In the genomic region with DNA sequence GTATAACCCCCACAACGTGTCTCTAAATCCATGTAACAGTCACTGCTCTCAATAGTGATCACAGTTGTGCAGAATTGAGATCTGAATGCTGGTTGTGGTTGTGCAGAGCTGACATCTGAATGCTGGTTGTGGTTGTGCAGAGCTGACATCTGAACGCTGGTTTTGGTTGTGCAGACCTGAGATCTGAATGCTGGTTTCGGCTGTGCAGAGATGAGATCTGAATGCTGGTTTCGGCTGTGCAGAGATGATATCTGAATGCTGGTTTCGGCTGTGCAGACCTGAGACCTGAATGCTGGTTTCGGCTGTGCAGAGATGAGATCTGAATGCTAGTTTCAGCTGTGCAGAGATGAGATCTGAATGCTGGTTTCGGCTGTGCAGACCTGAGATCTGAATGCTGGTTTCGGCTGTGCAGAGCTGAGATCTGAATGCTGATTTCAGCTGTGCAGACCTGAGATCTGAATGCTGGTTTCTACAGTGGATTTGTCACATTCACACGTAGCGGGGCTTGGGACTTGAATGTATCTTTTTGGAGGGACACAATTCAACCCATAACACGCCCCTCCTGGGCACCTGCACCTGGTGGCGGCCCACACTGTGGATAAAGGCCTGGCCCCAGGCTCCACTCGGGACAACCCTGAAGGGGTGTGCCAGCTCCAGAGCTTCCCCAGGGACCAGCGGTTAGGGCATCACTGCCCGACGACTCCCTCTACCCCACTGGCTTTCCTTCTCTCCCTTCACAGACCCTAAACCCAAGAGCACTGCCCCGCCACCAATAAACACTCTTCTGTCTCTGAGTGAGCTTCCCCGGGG, we compare ENCODE assay signal across 13 cellular contexts. TPM values are rescaled to one million over a fixed set of nuclear protein-coding genes. Genes with fewer than 3 reads are reported as not detected.
A peak's percentile ranks its signal among the peaks of the same experiment; 100 is the strongest.
DNase-seq lines count a peak whose midpoint lies in the region; ATAC-seq and TF ChIP-seq lines count a peak whose summit lies in the region.
"Had no signal": no experiment of that assay in that cellular context is flagged by ENCODE, and none has a peak within 500 bp of the region (broad histone marks: within the 10 kb centered on the region; RNA-seq: fewer than 3 reads in every experiment).

No MANE protein-coding gene starts in this region.

- no CpG with 5 or more reads among the region's 18 CpGs for WGBS in trophoblast cell (ENCODE audit: extremely low coverage, insufficient coverage, insufficient read length)

- peak overlapping the region; percentile 8 for H2BK120ac ChIP-seq in trophoblast cell (ENCODE audit: insufficient read depth, low read length, poor library complexity)

- H3K4me3 ChIP-seq in GM12865 (ENCODE audit: low read depth, low read length): no peak overlapping the region
- H3K4me3 ChIP-seq in trophoblast cell (ENCODE audit: low read depth, low read length): no peak overlapping the region
- H3K4me3 ChIP-seq: heart left ventricle, upper lobe of left lung had no signal

- no peak overlapping the region for H3K4me3 Mint-ChIP-seq in HFFc6

- no peak for TF ChIP-seq CTCF in GM12865 (IDR thresholded peaks at IDR 0.05; ENCODE audit: insufficient read depth, low read depth, low read length, missing control alignments)
- no peak for TF ChIP-seq CTCF in HFFc6 (IDR thresholded peaks at IDR 0.05)

- H4K8ac ChIP-seq in trophoblast cell (ENCODE audit: low read depth, low read length): peak overlapping the region; percentile 14

- peak overlapping the region; percentile 22 for H4K91ac ChIP-seq in trophoblast cell (ENCODE audit: low read depth, low read length)

- no peak overlapping the region for H2BK12ac ChIP-seq in trophoblast cell (ENCODE audit: low read length)

- peak overlapping the region; percentile 42 for H3K27ac ChIP-seq in trophoblast cell (ENCODE audit: low read depth, low read length)
- H3K27ac ChIP-seq: heart left ventricle, upper lobe of left lung had no signal

- H3K9ac ChIP-seq in trophoblast cell (ENCODE audit: low read length): no peak overlapping the region

- peaks cover 4% of the 10 kb centered on the region for H3K9me3 ChIP-seq in trophoblast cell (ENCODE audit: insufficient read depth, low read depth, low read length)
- H3K9me3 ChIP-seq: Caco-2, heart left ventricle, upper lobe of left lung had no signal

- DNase-seq in GM12865 (ENCODE audit: low read depth) (peak; percentile 96), trophoblast cell (peak; percentile 80 to 90), HFFc6 (no peak), NCI-H526 (lab: John Stamatoyannopoulos, UW) (no peak), foreskin melanocyte (no peak)
- DNase-seq in activated T-cell treated with anti-CD3 and anti-CD28 coated beads, Interleukin-2, amount 50 U/mL, for 48 hours: peak; percentile 29 to 43
- DNase-seq: amniotic stem cell, Caco-2, heart left ventricle, upper lobe of left lung had no signal

- H3K79me1 ChIP-seq in trophoblast cell (ENCODE audit: low read length): no peaks in the 10 kb centered on the region

- no peak overlapping the region for H3K18ac ChIP-seq in trophoblast cell (ENCODE audit: low read length)

- no peak overlapping the region for H3K4ac ChIP-seq in trophoblast cell (ENCODE audit: low read depth, low read length)

- H3K27me3 Mint-ChIP-seq in HFFc6 (ENCODE audit: insufficient read depth): peaks cover 19% of the 10 kb centered on the region

- no peaks in the 10 kb centered on the region for H3K4me1 Mint-ChIP-seq in HFFc6 (ENCODE audit: low read depth)

- no peaks in the 10 kb centered on the region for H3K36me3 ChIP-seq in trophoblast cell (ENCODE audit: control insufficient read depth in 1 of 2, insufficient read depth in 2 of 2, low read length in 2 of 2)
- H3K36me3 ChIP-seq: heart left ventricle, upper lobe of left lung had no signal

- H3K23ac ChIP-seq in trophoblast cell (ENCODE audit: low read length): no peak overlapping the region

- H3K4me2 ChIP-seq in trophoblast cell (ENCODE audit: low read length): no peak overlapping the region

- no peaks in the 10 kb centered on the region for H3K27me3 ChIP-seq in trophoblast cell (ENCODE audit: insufficient read depth, low read length)
- H3K27me3 ChIP-seq: upper lobe of left lung had no signal

- H3K9me3 Mint-ChIP-seq in HFFc6: no peaks in the 10 kb centered on the region

- H3K36me3 Mint-ChIP-seq in HFFc6 (ENCODE audit: low read depth): no peaks in the 10 kb centered on the region

- H3K27ac Mint-ChIP-seq in HFFc6: no peak overlapping the region
- H3K27ac Mint-ChIP-seq: progenitor cell of endocrine pancreas had no signal

- no peak overlapping the region for H2AFZ ChIP-seq in trophoblast cell (ENCODE audit: insufficient read depth, low read length, poor library complexity)

- H3K14ac ChIP-seq in trophoblast cell (ENCODE audit: low read length): no peak overlapping the region

- H2BK5ac ChIP-seq in trophoblast cell (ENCODE audit: low read depth, low read length, poor library complexity): no peak overlapping the region

- ATAC-seq in GM21360 (IDR thresholded peaks at IDR 0.05; ENCODE audit: unreplicated experiment) (peak; percentile 58), HG02798 (IDR thresholded peaks at IDR 0.05; ENCODE audit: poor library complexity, unreplicated experiment) (no peak)

- H4K12ac ChIP-seq in trophoblast cell (ENCODE audit: low read depth, low read length): no peak overlapping the region

- H3K79me2 ChIP-seq in trophoblast cell (ENCODE audit: control insufficient read depth, insufficient read depth, low read length, poor library complexity): no peaks in the 10 kb centered on the region

- peaks cover 2 to 4% of the 10 kb centered on the region in 2 experiments for H3K4me1 ChIP-seq in trophoblast cell (ENCODE audit: control insufficient read depth in 1 of 2, insufficient read depth in 2 of 2, low read length in 2 of 2)
- H3K4me1 ChIP-seq: Caco-2, upper lobe of left lung had no signal

- H2AK5ac ChIP-seq in trophoblast cell (ENCODE audit: low read length): no peak overlapping the region

RNA-seq across cellular contexts. Expression of gene SLC66A3, which starts 51.1 kb away (rescaled TPM):
- 18.5 and 18.7 TPM in 2 replicates for polyA plus RNA-seq in trophoblast cell (2013)
- 10 to 100 TPM; 11.4 to 17.4 (median 13.0) TPM for total RNA-seq in HFFc6 (2021; fragmentation: NEBNext Ultra II Directional; extraction: Animal tissue kit (Norgen Biotek cat#: 25700))

Comparison
In these comparisons a context has a peak if more than half of its experiments do, and no peak if none do; other contexts are left out.
1. DNase-seq: peak in GM12865 (single experiment), activated T-cell treated with anti-CD3 and anti-CD28 coated beads, Interleukin-2, amount 50 U/mL, for 48 hours (2 of 2) and trophoblast cell (2 of 2); none in HFFc6 (single experiment), NCI-H526 (0 of 2) and foreskin melanocyte (single experiment).